Comparison of ENCODE assay signal across 12 cellular contexts in the genomic region with DNA sequence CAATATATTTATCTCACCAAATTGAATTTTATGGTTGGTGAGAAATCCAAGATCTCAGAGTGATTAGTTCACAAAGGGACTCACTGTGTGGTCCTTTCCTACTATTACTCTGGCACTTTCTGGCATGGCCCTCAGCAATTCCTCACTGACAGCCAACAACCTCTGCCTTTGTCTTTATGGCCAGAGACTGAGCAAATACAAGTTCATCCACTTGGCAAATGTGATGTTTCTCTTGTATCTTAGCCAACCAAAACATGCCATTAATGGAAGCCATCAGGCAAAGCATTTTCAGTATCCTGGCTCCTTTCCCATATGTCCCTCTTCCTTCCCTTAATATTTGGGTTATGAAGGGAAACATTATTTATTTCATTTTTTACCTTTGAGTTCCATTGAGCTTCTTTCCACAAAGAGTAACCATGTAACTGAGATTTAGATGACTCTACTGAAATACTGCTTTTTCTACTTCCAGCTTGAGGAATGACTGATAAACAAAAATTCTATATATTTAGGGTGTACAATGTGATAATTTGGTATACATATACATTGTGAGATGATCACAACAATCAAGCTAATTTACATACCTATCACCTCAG. TPM values are rescaled to one million over a fixed set of nuclear protein-coding genes. Genes with fewer than 3 reads are reported as not detected.
DNase-seq lines count a peak whose midpoint lies in the region; ATAC-seq and TF ChIP-seq lines count a peak whose summit lies in the region.
"Had no signal": no experiment of that assay in that cellular context is flagged by ENCODE, and none has a peak within 500 bp of the region (broad histone marks: within the 10 kb centered on the region; RNA-seq: fewer than 3 reads in every experiment).

No MANE protein-coding gene starts in this region.

- H3K36me3 ChIP-seq in SK-N-SH (replicated peaks in 1 of 2; ENCODE audit: control insufficient read depth in 1 of 2, insufficient read depth in 2 of 2, low read length in 1 of 2), result no peaks in the 10 kb centered on the region

- CTCF ChIA-PET in SK-N-SH (lab: Yijun Ruan, JAX) (no interaction called here), HEK293T (lab: Yijun Ruan, JAX) (no interaction called here)

- peak in 1 of 2 experiments; percentile 96; a peak in 3 of 4 replicates for TF ChIP-seq EP300 in SK-N-SH (IDR thresholded peaks at IDR 0.05; ENCODE audit: borderline replicate concordance in 1 of 2, low read depth in 1 of 2, low read length in 1 of 2)

- peaks cover 24% of the 10 kb centered on the region for H3F3A ChIP-seq in SK-N-SH (replicated peaks; ENCODE audit: insufficient read depth)

- POLR2A ChIA-PET in SK-N-SH (lab: Yijun Ruan, JAX), result no interaction called here
- POLR2A ChIA-PET in HEK293T (lab: Yijun Ruan, JAX), result no interaction called here

- H3K27ac ChIP-seq in SK-N-SH (ENCODE audit: low read depth in 2 of 2, low read length in 1 of 2), result peak overlapping the region in 1 of 2 experiments; percentile 64; a peak in 3 of 4 replicates

- peak; percentile 96 for ATAC-seq in sciatic nerve
- ATAC-seq in HG03196 (IDR thresholded peaks at IDR 0.05; ENCODE audit: unreplicated experiment), result no peak
- ATAC-seq: natural killer cell treated with Interleukin-12 subunit alpha and Interleukin-12 subunit beta and Interleukin-15 and Interleukin-18, amount 100 ng/mL, for 72 hours had no signal

- no peak for TF ChIP-seq RAD21 in SK-N-SH (IDR thresholded peaks at IDR 0.05; ENCODE audit: low read length)

- H3K9me2 ChIP-seq in SK-N-SH, result no peaks in the 10 kb centered on the region

- H3K9me3 ChIP-seq in SK-N-SH, result peaks cover 6% of the 10 kb centered on the region; the same call in 1 of the 2 replicates

- TF ChIP-seq CTCF in SK-N-SH (IDR thresholded peaks at IDR 0.05) (no peak), fibroblast of pulmonary artery (IDR thresholded peaks at IDR 0.05; ENCODE audit: low read length, missing control alignments) (no peak)

- H3K4me1 ChIP-seq in SK-N-SH (ENCODE audit: control insufficient read depth in 1 of 2, insufficient read depth in 2 of 2, low read depth in 1 of 2, low read length in 1 of 2), result peaks cover 0 to 9% of the 10 kb centered on the region in 2 experiments; a peak in 1 of 4 replicates

- no peaks in the 10 kb centered on the region for H3K79me2 ChIP-seq in SK-N-SH (ENCODE audit: insufficient read depth)

- H3K4me3 ChIP-seq in SK-N-SH (ENCODE audit: low read depth in 2 of 2, low read length in 1 of 2), result no peak overlapping the region
- H3K4me3 ChIP-seq in fibroblast of pulmonary artery (replicated peaks; ENCODE audit: low read depth, low read length), result no peak overlapping the region
- H3K4me3 ChIP-seq: coronary artery had no signal

- DNase-seq in HS-27A (ENCODE audit: low read depth) (peak; percentile 91), SK-N-SH (peak; percentile 7), fibroblast of pulmonary artery (ENCODE audit: low read depth) (peak; percentile 83), sciatic nerve (ENCODE audit: low spot score) (no peak), NCI-H2171 (lab: John Stamatoyannopoulos, UW) (no peak), T-helper 1 cell (no peak), HEK293T (ENCODE audit: extremely low spot score) (no peak)
- DNase-seq: MV-4-11; stimulated activated CD4-positive, alpha-beta T cell treated with anti-CD3 and anti-CD28 coated beads, Interleukin-4, amount 100 ng/mL, for 1 hour had no signal

- no peaks in the 10 kb centered on the region for H4K20me1 ChIP-seq in SK-N-SH (ENCODE audit: insufficient read depth)

- H2AFZ ChIP-seq in SK-N-SH (ENCODE audit: low read depth), result no peak overlapping the region

- H3K27me3 ChIP-seq in SK-N-SH (ENCODE audit: insufficient read depth), result no peaks in the 10 kb centered on the region

- no peak overlapping the region for H3K9ac ChIP-seq in SK-N-SH

- intact Hi-C loops in sciatic nerve (cut with DNase I), result no loop called here

- peak overlapping the region; percentile 58 for H3K4me2 ChIP-seq in SK-N-SH

TF ChIP-seq in SK-N-SH, 30 proteins besides CTCF, POLR2A, EP300 and RAD21 (continues in another document):
- TF ChIP-seq RCOR1 (IDR thresholded peaks at IDR 0.05; ENCODE audit: low read length) (no peak), MEF2A (IDR thresholded peaks at IDR 0.05; ENCODE audit: borderline replicate concordance, low read depth) (peak; percentile 77), GATA2 (CRISPR knock-in tag; IDR thresholded peaks at IDR 0.05) (no peak), FOSL2 (IDR thresholded peaks at IDR 0.05; ENCODE audit: borderline replicate concordance, low read depth) (peak; percentile 66)
- TF ChIP-seq, protein P1, sequence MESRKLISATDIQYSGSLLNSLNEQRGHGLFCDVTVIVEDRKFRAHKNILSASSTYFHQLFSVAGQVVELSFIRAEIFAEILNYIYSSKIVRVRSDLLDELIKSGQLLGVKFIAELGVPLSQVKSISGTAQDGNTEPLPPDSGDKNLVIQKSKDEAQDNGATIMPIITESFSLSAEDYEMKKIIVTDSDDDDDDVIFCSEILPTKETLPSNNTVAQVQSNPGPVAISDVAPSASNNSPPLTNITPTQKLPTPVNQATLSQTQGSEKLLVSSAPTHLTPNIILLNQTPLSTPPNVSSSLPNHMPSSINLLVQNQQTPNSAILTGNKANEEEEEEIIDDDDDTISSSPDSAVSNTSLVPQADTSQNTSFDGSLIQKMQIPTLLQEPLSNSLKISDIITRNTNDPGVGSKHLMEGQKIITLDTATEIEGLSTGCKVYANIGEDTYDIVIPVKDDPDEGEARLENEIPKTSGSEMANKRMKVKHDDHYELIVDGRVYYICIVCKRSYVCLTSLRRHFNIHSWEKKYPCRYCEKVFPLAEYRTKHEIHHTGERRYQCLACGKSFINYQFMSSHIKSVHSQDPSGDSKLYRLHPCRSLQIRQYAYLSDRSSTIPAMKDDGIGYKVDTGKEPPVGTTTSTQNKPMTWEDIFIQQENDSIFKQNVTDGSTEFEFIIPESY (IDR thresholded peaks at IDR 0.05; ENCODE audit: borderline replicate concordance, low read depth), result peak; percentile 84; the same call in 1 of the 2 replicates

TF ChIP-seq in HEK293T, 16 proteins besides CTCF, POLR2A, EP300 and RAD21:
- TF ChIP-seq ARNT (IDR thresholded peaks at IDR 0.05), result no peak
- TF ChIP-seq ZNF384 (IDR thresholded peaks at IDR 0.05), result no peak
- TF ChIP-seq FOXA1 (IDR thresholded peaks at IDR 0.05), result no peak
- TF ChIP-seq L3MBTL2 (conservative IDR thresholded peaks at IDR 0.05), result no peak
- TF ChIP-seq SP1 (IDR thresholded peaks at IDR 0.05), result no peak
- no peak for TF ChIP-seq SUZ12 (IDR thresholded peaks at IDR 0.05)

RNA-seq across cellular contexts. Expression of a gene that starts 30.8 kb away (rescaled TPM):
- 0.03 TPM in 1 of 2 replicates, not detected in the other for polyA plus RNA-seq in SK-N-SH (2012; rRNA removed)
- polyA plus RNA-seq in SK-N-SH (2012; cell fraction: cytosol; rRNA removed), result not detected in 2 replicates
- 0.01 TPM in 1 of 2 replicates, not detected in the other for polyA plus RNA-seq in SK-N-SH (2012; cell fraction: nucleus; rRNA removed)
- total RNA-seq in sciatic nerve, result not detected
- total RNA-seq: natural killer cell treated with Interleukin-12 subunit alpha and Interleukin-12 subunit beta and Interleukin-15 and Interleukin-18, amount 100 ng/mL, for 72 hours had no signal

Comparison
In these comparisons a context has a peak if more than half of its experiments do, and no peak if none do; other contexts are left out.
1. DNase-seq: peak in HS-27A (single experiment), SK-N-SH (single experiment) and fibroblast of pulmonary artery (single experiment); none in sciatic nerve (single experiment), NCI-H2171 (single experiment), T-helper 1 cell (0 of 5) and HEK293T (single experiment).